In genomic region chr5:173896631-173897030, GRCh38 we compare ENCODE assay signal across 27 cellular contexts.
"Had no signal": no experiment of that assay in that cellular context is flagged by ENCODE, and none has a peak within 500 bp of the region (broad histone marks: within the 10 kb centered on the region; RNA-seq: fewer than 3 reads in every experiment).

No MANE protein-coding gene starts in this region.

- H3K9me3 ChIP-seq: ascending aorta, esophagus muscularis mucosa, heart right ventricle, left lung, sigmoid colon, stomach, suprapubic skin, tibial artery, upper lobe of right lung had no signal

- H3K27me3 Mint-ChIP-seq: activated naive CD8-positive, alpha-beta T cell treated with anti-CD3 and anti-CD28 coated beads for 36 hours; stimulated activated naive B cell treated with anti-CD40 and anti-IgM and Interleukin-4, amounts not matched to agents 10 μg/mL and 1 μg/mL and 100 μg/mL, for 72 hours had no signal

- H3K36me3 Mint-ChIP-seq: natural killer cell had no signal

- H3K27me3 ChIP-seq: ascending aorta, brain microvascular endothelial cell, esophagus muscularis mucosa, foreskin keratinocyte, heart right ventricle, left lung, sigmoid colon, stomach, suprapubic skin, tibial artery, upper lobe of right lung had no signal

- ATAC-seq: activated T-cell treated with anti-CD3 and anti-CD28 coated beads, Interleukin-2, amount 50 U/mL, for 72 hours; foreskin keratinocyte; heart right ventricle; left lung; natural killer cell; stimulated activated naive B cell treated with anti-CD40 and anti-IgM and Interleukin-4, amounts not matched to agents 10 μg/mL and 1 μg/mL and 100 μg/mL, for 72 hours; upper lobe of right lung had no signal

- H3K36me3 ChIP-seq: ascending aorta, brain microvascular endothelial cell, left lung, sigmoid colon, suprapubic skin, tibial artery, upper lobe of right lung had no signal

- H3K9me3 Mint-ChIP-seq: activated naive CD8-positive, alpha-beta T cell treated with anti-CD3 and anti-CD28 coated beads for 36 hours; activated T-cell treated with anti-CD3 and anti-CD28 coated beads, Interleukin-2, amount 50 U/mL, for 72 hours; endodermal cell; natural killer cell; stimulated activated naive B cell treated with anti-CD40 and anti-IgM and Interleukin-4, amounts not matched to agents 10 μg/mL and 1 μg/mL and 100 μg/mL, for 72 hours had no signal

- H3K4me3 Mint-ChIP-seq: activated naive CD8-positive, alpha-beta T cell treated with anti-CD3 and anti-CD28 coated beads for 36 hours; activated T-cell treated with anti-CD3 and anti-CD28 coated beads, Interleukin-2, amount 50 U/mL, for 72 hours; endodermal cell; natural killer cell; stimulated activated naive B cell treated with anti-CD40 and anti-IgM and Interleukin-4, amounts not matched to agents 10 μg/mL and 1 μg/mL and 100 μg/mL, for 72 hours had no signal

- H3K27ac Mint-ChIP-seq: activated naive CD8-positive, alpha-beta T cell treated with anti-CD3 and anti-CD28 coated beads for 36 hours; activated T-cell treated with anti-CD3 and anti-CD28 coated beads, Interleukin-2, amount 50 U/mL, for 72 hours; endodermal cell; natural killer cell; stimulated activated naive B cell treated with anti-CD40 and anti-IgM and Interleukin-4, amounts not matched to agents 10 μg/mL and 1 μg/mL and 100 μg/mL, for 72 hours had no signal

- DNase-seq: activated CD4-positive, alpha-beta T cell treated with anti-CD3 and anti-CD28 coated beads for 4 hours; activated CD4-positive, alpha-beta T cell treated with anti-CD3 and anti-CD28 coated beads, Interleukin-2, amount 50 U/mL, for 4 hours; activated effector memory CD4-positive, alpha-beta T cell treated with Interleukin-2 at 50 U/mL for 16 hours; activated naive CD4-positive, alpha-beta T cell treated with Interleukin-2 at 50 U/mL for 16 hours; activated naive CD8-positive, alpha-beta T cell treated with anti-CD3 and anti-CD28 coated beads for 36 hours; activated T-cell treated with anti-CD3 and anti-CD28 coated beads for 4 hours; activated T-cell treated with anti-CD3 and anti-CD28 coated beads, Interleukin-2, amount 50 U/mL, for 72 hours; brain microvascular endothelial cell; cortex of kidney; endodermal cell; foreskin keratinocyte; heart right ventricle; kidney glomerular epithelial cell; left lung; mesendoderm; natural killer cell; sigmoid colon; small intestine; stimulated activated CD4-positive, alpha-beta T cell treated with anti-CD3 and anti-CD28 coated beads, Interleukin-4, amount 100 ng/mL, for 24 hours; stimulated activated naive B cell treated with anti-CD40 and anti-IgM and Interleukin-4, amounts not matched to agents 10 μg/mL and 1 μg/mL and 100 μg/mL, for 72 hours; stomach; tibial artery; upper lobe of right lung had no signal

- H3K27ac ChIP-seq: ascending aorta, brain microvascular endothelial cell, esophagus muscularis mucosa, foreskin keratinocyte, sigmoid colon, stomach, suprapubic skin, tibial artery, upper lobe of right lung had no signal

- H3K4me3 ChIP-seq: esophagus muscularis mucosa, left lung, lung, sigmoid colon, suprapubic skin, tibial artery, upper lobe of right lung had no signal
